ENCODE assay signal across 26 cellular contexts in the genomic region with DNA sequence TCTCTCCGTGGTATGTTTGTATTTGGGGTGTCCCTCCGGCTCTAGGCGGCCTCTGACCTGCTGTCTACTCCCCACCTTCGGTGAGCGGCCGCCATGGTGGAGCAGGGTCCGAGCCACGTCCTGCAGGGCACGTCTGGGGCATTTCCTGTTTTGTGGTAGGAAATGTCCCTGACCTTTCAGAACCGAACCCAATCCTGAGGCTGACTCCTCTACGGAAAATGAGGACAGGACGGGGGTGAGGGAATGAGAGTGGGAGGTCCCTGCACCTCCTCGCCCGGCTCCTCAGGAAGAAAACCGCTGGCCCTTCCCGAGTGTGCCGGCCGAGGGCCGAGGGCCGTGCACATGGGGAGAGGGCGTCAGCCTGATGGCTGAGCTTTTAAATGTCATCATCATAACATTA. TPM values are rescaled to one million over a fixed set of nuclear protein-coding genes. Genes with fewer than 3 reads are reported as not detected.
DNase-seq lines count a peak whose midpoint lies in the region; ATAC-seq and TF ChIP-seq lines count a peak whose summit lies in the region.
"Had no signal": no experiment of that assay in that cellular context is flagged by ENCODE, and none has a peak within 500 bp of the region (broad histone marks: within the 10 kb centered on the region; RNA-seq: fewer than 3 reads in every experiment).

No MANE protein-coding gene starts in this region.

- peaks cover 39% of the 10 kb centered on the region for H3K4me1 ChIP-seq in lower lobe of right lung

- no peaks in the 10 kb centered on the region for H3K9me3 ChIP-seq in lower lobe of right lung
- H3K9me3 ChIP-seq: heart right ventricle, mucosa of descending colon, tibial nerve had no signal

- H3K27ac Mint-ChIP-seq in activated T-cell treated with anti-CD3 and anti-CD28 coated beads, Interleukin-2, amount 50 U/mL, for 24 hours: peak overlapping the region; percentile 59
- peak overlapping the region; percentile 44 for H3K27ac Mint-ChIP-seq in stimulated activated naive B cell treated with anti-CD40 and anti-IgM and Interleukin-4, amounts not matched to agents 10 μg/mL and 1 μg/mL and 100 μg/mL, for 72 hours
- H3K27ac Mint-ChIP-seq: activated naive CD8-positive, alpha-beta T cell treated with anti-CD3 and anti-CD28 coated beads, Interleukin-2, amount 50 U/mL, for 24 hours had no signal

- H3K27me3 ChIP-seq in lower lobe of right lung (ENCODE audit: low read depth): no peaks in the 10 kb centered on the region
- H3K27me3 ChIP-seq: heart right ventricle, tibial nerve had no signal

- H3K4me1 Mint-ChIP-seq in activated T-cell treated with anti-CD3 and anti-CD28 coated beads, Interleukin-2, amount 50 U/mL, for 24 hours (ENCODE audit: low read depth): peaks cover 21% of the 10 kb centered on the region
- H3K4me1 Mint-ChIP-seq in stimulated activated naive B cell treated with anti-CD40 and anti-IgM and Interleukin-4, amounts not matched to agents 10 μg/mL and 1 μg/mL and 100 μg/mL, for 72 hours: peaks cover 21 to 28% of the 10 kb centered on the region in 2 donors

- intact Hi-C loops in lower lobe of right lung (cut with DNase I): no loop called here

- H3K36me3 ChIP-seq in lower lobe of right lung: peaks cover 79% of the 10 kb centered on the region

- no peak overlapping the region for H3K4me3 Mint-ChIP-seq in activated T-cell treated with anti-CD3 and anti-CD28 coated beads, Interleukin-2, amount 50 U/mL, for 24 hours
- H3K4me3 Mint-ChIP-seq in stimulated activated naive B cell treated with anti-CD40 and anti-IgM and Interleukin-4, amounts not matched to agents 10 μg/mL and 1 μg/mL and 100 μg/mL, for 72 hours: no peak overlapping the region
- H3K4me3 Mint-ChIP-seq: activated naive CD8-positive, alpha-beta T cell treated with anti-CD3 and anti-CD28 coated beads, Interleukin-2, amount 50 U/mL, for 24 hours; brain; CD8-positive, alpha-beta memory T cell; stimulated activated naive CD8-positive, alpha-beta T cell treated with anti-CD3 and anti-CD28 coated beads, Interleukin-15, amount 100 ng/mL, for 72 hours had no signal

- no peak for ATAC-seq in lower lobe of right lung
- ATAC-seq in stimulated activated naive B cell treated with anti-CD40 and anti-IgM and Interleukin-4, amounts not matched to agents 10 μg/mL and 1 μg/mL and 100 μg/mL, for 72 hours (replicated peaks): no peak
- ATAC-seq: activated naive CD8-positive, alpha-beta T cell treated with anti-CD3 and anti-CD28 coated beads, Interleukin-2, amount 50 U/mL, for 24 hours; heart right ventricle; left colon; mucosa of descending colon; stimulated activated naive CD8-positive, alpha-beta T cell treated with anti-CD3 and anti-CD28 coated beads, Interleukin-15, amount 100 ng/mL, for 72 hours had no signal

- H3K27me3 Mint-ChIP-seq in activated T-cell treated with anti-CD3 and anti-CD28 coated beads, Interleukin-2, amount 50 U/mL, for 24 hours: no peaks in the 10 kb centered on the region
- H3K27me3 Mint-ChIP-seq in stimulated activated naive B cell treated with anti-CD40 and anti-IgM and Interleukin-4, amounts not matched to agents 10 μg/mL and 1 μg/mL and 100 μg/mL, for 72 hours: no peaks in the 10 kb centered on the region
- H3K27me3 Mint-ChIP-seq: activated naive CD8-positive, alpha-beta T cell treated with anti-CD3 and anti-CD28 coated beads, Interleukin-2, amount 50 U/mL, for 24 hours; brain; CD8-positive, alpha-beta memory T cell; stimulated activated naive CD8-positive, alpha-beta T cell treated with anti-CD3 and anti-CD28 coated beads, Interleukin-15, amount 100 ng/mL, for 72 hours had no signal

- TF ChIP-seq CTCF in lower lobe of right lung (IDR thresholded peaks at IDR 0.05): no peak

- H3K36me3 Mint-ChIP-seq in activated T-cell treated with anti-CD3 and anti-CD28 coated beads, Interleukin-2, amount 50 U/mL, for 24 hours (ENCODE audit: low read depth): peaks cover 90% of the 10 kb centered on the region
- H3K36me3 Mint-ChIP-seq in stimulated activated naive B cell treated with anti-CD40 and anti-IgM and Interleukin-4, amounts not matched to agents 10 μg/mL and 1 μg/mL and 100 μg/mL, for 72 hours: peaks cover 51 to 78% of the 10 kb centered on the region in 2 donors

- H3K4me3 ChIP-seq in lower lobe of right lung: peak overlapping the region; percentile 18
- H3K4me3 ChIP-seq: coronary artery, GM23248, mucosa of descending colon, tibial nerve had no signal

- no peak for DNase-seq in activated T-cell treated with anti-CD3 and anti-CD28 coated beads, Interleukin-2, amount 50 U/mL, for 24 hours
- DNase-seq in activated T-cell treated with anti-CD3 and anti-CD28 coated beads, Interleukin-2, amount 50 U/mL, for 48 hours: no peak
- DNase-seq in lower lobe of right lung (no peak), SHP77 (lab: John Stamatoyannopoulos, UW) (no peak), NCI-H2029 (lab: John Stamatoyannopoulos, UW) (no peak)
- DNase-seq in stimulated activated naive B cell treated with anti-CD40 and anti-IgM and Interleukin-4, amounts not matched to agents 10 μg/mL and 1 μg/mL and 100 μg/mL, for 72 hours: no peak
- DNase-seq in activated effector memory CD4-positive, alpha-beta T cell treated with Interleukin-2 at 50 U/mL for 16 hours: no peak
- DNase-seq: 8988T; activated CD4-positive, alpha-beta T cell treated with anti-CD3 and anti-CD28 coated beads for 48 hours; activated naive CD8-positive, alpha-beta T cell treated with anti-CD3 and anti-CD28 coated beads, Interleukin-2, amount 50 U/mL, for 24 hours; CD8-positive, alpha-beta memory T cell; GF-D8; GM23248; heart right ventricle; left colon; mucosa of descending colon; NCI-H1436; NCI-H2171 treated with DMSO at 0.1 percent for 48 hours; NCI-H524 treated with DMSO at 0.1 percent for 48 hours; stimulated activated CD4-positive, alpha-beta T cell treated with anti-CD3 and anti-CD28 coated beads, Interleukin-4, amount 100 ng/mL, for 24 hours; stimulated activated naive CD8-positive, alpha-beta T cell treated with anti-CD3 and anti-CD28 coated beads, Interleukin-15, amount 100 ng/mL, for 72 hours; T-helper 2 cell had no signal

- H3K27ac ChIP-seq in cingulate gyrus (ENCODE audit: low read depth, low read length) (peak overlapping the region; percentile 60), lower lobe of right lung (peak overlapping the region; percentile 46)
- H3K27ac ChIP-seq: GM23248 had no signal

- H3K9me3 Mint-ChIP-seq in activated T-cell treated with anti-CD3 and anti-CD28 coated beads, Interleukin-2, amount 50 U/mL, for 24 hours: no peaks in the 10 kb centered on the region
- no peaks in the 10 kb centered on the region for H3K9me3 Mint-ChIP-seq in stimulated activated naive B cell treated with anti-CD40 and anti-IgM and Interleukin-4, amounts not matched to agents 10 μg/mL and 1 μg/mL and 100 μg/mL, for 72 hours
- H3K9me3 Mint-ChIP-seq: activated naive CD8-positive, alpha-beta T cell treated with anti-CD3 and anti-CD28 coated beads, Interleukin-2, amount 50 U/mL, for 24 hours; brain; CD8-positive, alpha-beta memory T cell; stimulated activated naive CD8-positive, alpha-beta T cell treated with anti-CD3 and anti-CD28 coated beads, Interleukin-15, amount 100 ng/mL, for 72 hours had no signal

RNA-seq across cellular contexts. Expression of a gene that starts 45.8 kb away (rescaled TPM):
- total RNA-seq in lower lobe of right lung: 66.1 TPM
